In genomic region chr15:70100495-70101331, GRCh38 we compare ENCODE assay signal across 7 cellular contexts. TPM values are rescaled to one million over a fixed set of nuclear protein-coding genes. Genes with fewer than 3 reads are reported as not detected.
DNase-seq lines count a peak whose midpoint lies in the region; ATAC-seq, FAIRE-seq and TF ChIP-seq lines count a peak whose summit lies in the region.

No MANE protein-coding gene starts in this region.

- H3K9me3 Mint-ChIP-seq in neural progenitor cell = peaks cover 2% of the 10 kb centered on the region
- H3K9me3 Mint-ChIP-seq in type B pancreatic cell = no peaks in the 10 kb centered on the region

- H3K4me3 Mint-ChIP-seq in neural progenitor cell (peak overlapping the region; percentile 94), type B pancreatic cell (peak overlapping the region; percentile 97)

- peaks cover 26% of the 10 kb centered on the region for H3K27me3 ChIP-seq in neural progenitor cell

- no peaks in the 10 kb centered on the region for H3K36me3 ChIP-seq in neural progenitor cell

- H3K36me3 Mint-ChIP-seq in neural progenitor cell (no peaks in the 10 kb centered on the region), type B pancreatic cell (no peaks in the 10 kb centered on the region)

- peaks cover 23% of the 10 kb centered on the region for H3F3A ChIP-seq in neural progenitor cell (ENCODE audit: low read depth)

- ATAC-seq in esophagus mucosa (peak; percentile 6), HG03025 (IDR thresholded peaks at IDR 0.05; ENCODE audit: low FRiP score, unreplicated experiment) (no peak)

- H3K4me2 ChIP-seq in neural progenitor cell = peak overlapping the region; percentile 74

- FAIRE-seq in GM19239 (lab: Jason Lieb, UNC) = peak; percentile 66

- no peak overlapping the region for H3K27ac Mint-ChIP-seq in neural progenitor cell
- peak overlapping the region; percentile 74 for H3K27ac Mint-ChIP-seq in type B pancreatic cell

- peak; percentile 44 for TF ChIP-seq CTCF in neural progenitor cell (IDR thresholded peaks at IDR 0.05)
- TF ChIP-seq CTCF in type B pancreatic cell (conservative IDR thresholded peaks at IDR 0.05) = peak; percentile 75

- H3K4me1 Mint-ChIP-seq in neural progenitor cell (peaks cover 50% of the 10 kb centered on the region), type B pancreatic cell (ENCODE audit: unreplicated experiment) (peaks cover 19% of the 10 kb centered on the region)

- H2AFZ ChIP-seq in neural progenitor cell (replicated peaks) = no peak overlapping the region

- no peaks in the 10 kb centered on the region for H3K9me3 ChIP-seq in neural progenitor cell (ENCODE audit: low read depth)

- H3K27me3 Mint-ChIP-seq in neural progenitor cell (ENCODE audit: insufficient read depth, low read depth) (peaks cover 25% of the 10 kb centered on the region), type B pancreatic cell (peaks cover 27% of the 10 kb centered on the region)

- DNase-seq in GM19239 (ENCODE audit: insufficient read length, low spot score) (no peak), NOMO-1 treated with DMSO at 0.1 percent for 48 hours (lab: John Stamatoyannopoulos, UW; ENCODE audit: unreplicated experiment) (peak; percentile 50), neural progenitor cell (ENCODE audit: low spot score) (peak; percentile 80), type B pancreatic cell (ENCODE audit: extremely low spot score, unreplicated experiment) (no peak)
- DNase-seq in activated CD8-positive, alpha-beta memory T cell treated with anti-CD3 and anti-CD28 coated beads, Interleukin-2, amount 50 U/mL, for 4 hours = peak; percentile 67

- no peak overlapping the region for H3K9ac ChIP-seq in neural progenitor cell

- no peak overlapping the region for H3K27ac ChIP-seq in neural progenitor cell

- H3K4me1 ChIP-seq in neural progenitor cell = peaks cover 16% of the 10 kb centered on the region

- peak overlapping the region; percentile 37 for H3K4me3 ChIP-seq in neural progenitor cell

- peaks cover 21% of the 10 kb centered on the region for H4K20me1 ChIP-seq in neural progenitor cell (ENCODE audit: low read depth)

- peaks cover 19% of the 10 kb centered on the region for H3K79me2 ChIP-seq in neural progenitor cell (ENCODE audit: low read depth)

RNA-seq across cellular contexts. Expression of gene TLE3, which starts 3.0 kb away (rescaled TPM):
- total RNA-seq in esophagus mucosa (46.3 TPM), neural progenitor cell (ENCODE audit: low replicate concordance) (22.1 and 78.5 TPM in 2 replicates), type B pancreatic cell (ENCODE audit: low replicate concordance) (109 and 185 TPM in 2 replicates)

Comparison
In these comparisons a context has a peak if more than half of its experiments do, and no peak if none do; other contexts are left out.
1. DNase-seq: peak in NOMO-1 treated with DMSO at 0.1 percent for 48 hours (single experiment), activated CD8-positive, alpha-beta memory T cell treated with anti-CD3 and anti-CD28 coated beads, Interleukin-2, amount 50 U/mL, for 4 hours (single experiment) and neural progenitor cell (single experiment); none in GM19239 (single experiment) and type B pancreatic cell (single experiment).